ENCODE assay signal across 10 cellular contexts in genomic region chr12:66782-67504, GRCh38. TPM values are rescaled to one million over a fixed set of nuclear protein-coding genes. Genes with fewer than 3 reads are reported as not detected.
DNase-seq lines count a peak whose midpoint lies in the region; ATAC-seq and TF ChIP-seq lines count a peak whose summit lies in the region.
"Not testable (repeated sequence)": the region's sequence is repeated elsewhere in the genome, so short reads cannot be mapped to it uniquely, and the experiment has no call there.
"Had no signal": no experiment of that assay in that cellular context is flagged by ENCODE, and none has a peak within 500 bp of the region (broad histone marks: within the 10 kb centered on the region; RNA-seq: fewer than 3 reads in every experiment).

No MANE protein-coding gene starts in this region.

- intact Hi-C loops in heart right ventricle (cut with DNase I); mucosa of descending colon (cut with DNase I, micrococcal nuclease): not testable (repeated sequence)

- not testable (repeated sequence) for H3K4me2 ChIP-seq in GM23248 (ENCODE audit: unreplicated experiment)
- peak overlapping the region; percentile 89 for H3K4me2 ChIP-seq in smooth muscle cell

- H3K9me3 ChIP-seq in GM23248 (ENCODE audit: low read depth); heart right ventricle; mucosa of descending colon; smooth muscle cell (replicated peaks; ENCODE audit: low read depth): not testable (repeated sequence)

- H2AFZ ChIP-seq in GM23248; smooth muscle cell (ENCODE audit: low read depth): not testable (repeated sequence)

- H3K27me3 ChIP-seq in GM23248 (replicated peaks; ENCODE audit: insufficient read depth) (peaks cover 20% of the 10 kb centered on the region), heart right ventricle (peaks cover 0 to 30% (median 17%) of the 10 kb centered on the region in 7 donors), smooth muscle cell (ENCODE audit: low read depth) (peaks cover 34% of the 10 kb centered on the region)

- DNase-seq in Caki2 (ENCODE audit: low read depth), result peak; percentile 61
- peak; percentile 42 for DNase-seq in GM23248
- peak; percentile 24 for DNase-seq in KBM-7
- DNase-seq in activated T-cell treated with anti-CD3 and anti-CD28 coated beads, Interleukin-2, amount 50 U/mL, for 1 hour, result peak; percentile 42
- DNase-seq in coronary artery (ENCODE audit: low spot score), result peak; percentile 41
- DNase-seq in heart right ventricle; mucosa of descending colon; smooth muscle cell (lab: John Stamatoyannopoulos, UW; ENCODE audit: unreplicated experiment): not testable (repeated sequence)

- H3K4me1 ChIP-seq in GM23248 (ENCODE audit: insufficient read depth); heart right ventricle; mucosa of descending colon (ENCODE audit: low read depth); smooth muscle cell (ENCODE audit: low read depth): not testable (repeated sequence)

- not testable (repeated sequence) for H3K27ac ChIP-seq in GM23248, coronary artery, heart right ventricle
- H3K27ac ChIP-seq in smooth muscle cell (ENCODE audit: low read depth), result peak overlapping the region; percentile 55

- not testable (repeated sequence) for H3K9ac ChIP-seq in GM23248; smooth muscle cell (ENCODE audit: low read depth)

- H4K20me1 ChIP-seq in GM23248 (ENCODE audit: insufficient read depth); smooth muscle cell (ENCODE audit: low read depth): not testable (repeated sequence)

- H3K36me3 ChIP-seq in GM23248 (ENCODE audit: low read depth); heart right ventricle; mucosa of descending colon (ENCODE audit: low read depth); smooth muscle cell (ENCODE audit: low read depth): not testable (repeated sequence)

- not testable (repeated sequence) for TF ChIP-seq CTCF in coronary artery (IDR thresholded peaks at IDR 0.05); heart right ventricle (IDR thresholded peaks at IDR 0.05); mucosa of descending colon (IDR thresholded peaks at IDR 0.05); smooth muscle cell (IDR thresholded peaks at IDR 0.05; ENCODE audit: borderline replicate concordance, insufficient read depth, poor library complexity, severe bottlenecking)

- in situ Hi-C loops in Caki2 (cut with HindIII; ENCODE audit: low pct_unique_long_range_greater_than_20kb, low sequenced_read_pairs); GM23248 (cut with MboI); KBM-7 (cut with MboI; ENCODE audit: low pct_unique_long_range_greater_than_20kb, low sequenced_read_pairs): not testable (repeated sequence)

- H3K4me3 ChIP-seq in GM23248 (peak overlapping the region; percentile 38; the same call in 1 of the 2 replicates), heart right ventricle (peak overlapping the region in 1 of 10 donors; percentile 20), smooth muscle cell (peak overlapping the region; percentile 53)
- not testable (repeated sequence) for H3K4me3 ChIP-seq in coronary artery, mucosa of descending colon

- H3K9me2 ChIP-seq in GM23248 (ENCODE audit: insufficient read depth), result not testable (repeated sequence)

- 5% methylated on average over 38 to 46 of the region's 66 CpGs for WGBS in GM23248 (ENCODE audit: low coverage in 1 of 2, low lambda C conversion rate in 2 of 2, missing lambda C conversion rate in 2 of 2), 2 experiments
- WGBS in heart right ventricle, 2 donors, result 3 to 5% methylated on average over 43 to 45 of the region's 66 CpGs
- WGBS in smooth muscle cell (ENCODE audit: low lambda C conversion rate), result 7% methylated on average over 35 of the region's 66 CpGs

- not testable (repeated sequence) for H3F3A ChIP-seq in GM23248 (ENCODE audit: insufficient read depth); smooth muscle cell (ENCODE audit: low read depth)

- ATAC-seq in heart right ventricle (peak; percentile 93 to 96 (median 94)), mucosa of descending colon (peak; percentile 99)

- H3K79me2 ChIP-seq in GM23248 (ENCODE audit: insufficient read depth); smooth muscle cell (ENCODE audit: low read depth): not testable (repeated sequence)

RNA-seq across cellular contexts. Expression of gene IQSEC3, which starts 0.4 kb away (rescaled TPM):
- not detected in 2 replicates for total RNA-seq in Caki2 (2014; rRNA removed; shearing (Covaris generic); ENCODE audit: low replicate concordance)
- not detected in 2 replicates for total RNA-seq in GM23248 (2014; rRNA removed; shearing (Covaris generic))
- 0.03 TPM in 1 of 2 replicates, not detected in the other for polyA plus RNA-seq in GM23248 (2016; fragmentation: Nextera tagmentation; extraction: Ambion mirVana)
- total RNA-seq in heart right ventricle, result 1 to 10 TPM in 6 of 10 donors, under 1 TPM in 4; 0.32 to 2.1 (median 1.1) TPM
- 1 to 10 TPM in 1 of 2 donors, under 1 TPM in 1; 0.30 to 2.7 TPM for polyA plus RNA-seq in heart right ventricle
- total RNA-seq in mucosa of descending colon, result 1 to 10 TPM in 2 of 3 donors, under 1 TPM in 1; 0.23 to 2.3 (median 1.1) TPM
- total RNA-seq in smooth muscle cell, result 0.72 and 1.2 TPM in 2 replicates
- polyA plus RNA-seq in smooth muscle cell, result 1.9 and 2.4 TPM in 2 replicates
- total RNA-seq: pulmonary artery endothelial cell, SK-MEL-5 had no signal
